ENCODE assay signal across 11 cellular contexts in genomic region chr11:43788394-43788793, GRCh38.
A peak's percentile ranks its signal among the peaks of the same experiment; 100 is the strongest.
DNase-seq lines count a peak whose midpoint lies in the region; ATAC-seq lines count a peak whose summit lies in the region.
"Had no signal": no experiment of that assay in that cellular context is flagged by ENCODE, and none has a peak within 500 bp of the region (broad histone marks: within the 10 kb centered on the region; RNA-seq: fewer than 3 reads in every experiment).

No MANE protein-coding gene starts in this region.

- DNase-seq in DMS53 (lab: John Stamatoyannopoulos, UW), result peak; percentile 1
- no peak for DNase-seq in DMS53 treated with DMSO at 0.1 percent for 48 hours (lab: John Stamatoyannopoulos, UW; ENCODE audit: unreplicated experiment)
- DNase-seq in NCI-H2171 (lab: John Stamatoyannopoulos, UW), result peak; percentile 86
- peak; percentile 20 to 51 for DNase-seq in dermis microvascular lymphatic vessel endothelial cell (ENCODE audit: low read depth in 2 of 2)
- no peak for DNase-seq in sciatic nerve (ENCODE audit: low spot score)
- no peak for DNase-seq in activated T-cell treated with anti-CD3 and anti-CD28 coated beads, Interleukin-2, amount 50 U/mL, for 1 hour
- no peak for DNase-seq in activated naive CD4-positive, alpha-beta T cell (lab: John Stamatoyannopoulos, UW)
- DNase-seq: activated CD8-positive, alpha-beta memory T cell treated with anti-CD3 and anti-CD28 coated beads, Interleukin-2, amount 50 U/mL, for 48 hours; esophagus squamous epithelium; NCI-H748 treated with DMSO at 0.1 percent for 48 hours had no signal

- ATAC-seq in sciatic nerve (peak; percentile 52), GM21526 (IDR thresholded peaks at IDR 0.05; ENCODE audit: low FRiP score, unreplicated experiment) (no peak)

- intact Hi-C loops in sciatic nerve (cut with DNase I), result no loop called here

Comparison
In these comparisons a context has a peak if more than half of its experiments do, and no peak if none do; other contexts are left out.
1. DNase-seq: peak in DMS53 (single experiment), NCI-H2171 (single experiment) and dermis microvascular lymphatic vessel endothelial cell (2 of 2); none in DMS53 treated with DMSO at 0.1 percent for 48 hours (single experiment), sciatic nerve (single experiment), activated T-cell treated with anti-CD3 and anti-CD28 coated beads, Interleukin-2, amount 50 U/mL, for 1 hour (single experiment) and activated naive CD4-positive, alpha-beta T cell (0 of 4).